14 cellular contexts compared by ENCODE assay signal in the genomic region with DNA sequence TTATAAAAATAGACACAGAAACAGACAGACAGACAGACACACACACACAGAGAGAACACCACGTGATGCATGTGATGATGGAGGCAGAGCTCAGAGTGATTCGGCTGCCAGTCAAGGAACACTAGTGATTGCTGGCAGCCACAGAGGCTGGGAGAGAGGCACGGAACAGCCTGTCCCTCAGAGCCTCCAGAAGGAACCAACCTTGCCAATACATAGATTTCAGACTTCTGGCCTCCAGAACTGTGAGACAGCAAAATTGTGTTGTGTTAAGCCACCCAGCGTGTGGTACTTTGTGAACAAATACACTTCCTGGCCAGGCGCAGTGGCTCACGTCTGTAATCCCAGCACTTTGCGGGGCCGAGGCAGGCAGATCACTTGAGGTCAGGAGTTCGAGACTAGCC. TPM values are rescaled to one million over a fixed set of nuclear protein-coding genes. Genes with fewer than 3 reads are reported as not detected.
DNase-seq lines count a peak whose midpoint lies in the region; ATAC-seq, FAIRE-seq and TF ChIP-seq lines count a peak whose summit lies in the region.
"Had no signal": no experiment of that assay in that cellular context is flagged by ENCODE, and none has a peak within 500 bp of the region (broad histone marks: within the 10 kb centered on the region; RNA-seq: fewer than 3 reads in every experiment).

No MANE protein-coding gene starts in this region.

- H3K9me3 ChIP-seq in fibroblast of lung (ENCODE audit: control insufficient read depth, insufficient read depth, low read depth, low read length) (no peaks in the 10 kb centered on the region), mucosa of descending colon (no peaks in the 10 kb centered on the region), transverse colon (no peaks in the 10 kb centered on the region), lower lobe of right lung (no peaks in the 10 kb centered on the region)

- intact Hi-C loops in mucosa of descending colon (cut with DNase I, micrococcal nuclease): no loop called here
- intact Hi-C loops in transverse colon (cut with DNase I; ENCODE audit: low total_unique reads): no loop called here
- intact Hi-C loops in lower lobe of right lung (cut with DNase I): no loop called here

- H3K36me3 ChIP-seq in fibroblast of lung (ENCODE audit: control insufficient read depth, insufficient read depth, low read length) (no peaks in the 10 kb centered on the region), mucosa of descending colon (ENCODE audit: low read depth) (no peaks in the 10 kb centered on the region), transverse colon (no peaks in the 10 kb centered on the region), lower lobe of right lung (no peaks in the 10 kb centered on the region)

- ATAC-seq in mucosa of descending colon (peak; percentile 16), HG03442 (IDR thresholded peaks at IDR 0.05; ENCODE audit: unreplicated experiment) (no peak), lower lobe of right lung (no peak)
- ATAC-seq: activated CD8-positive, alpha-beta memory T cell treated with anti-CD3 and anti-CD28 coated beads, Interleukin-2, amount 10 ng/mL, durations not matched to agents 7 days and 5 days had no signal

- no peaks in the 10 kb centered on the region for H4K20me1 ChIP-seq in fibroblast of lung (ENCODE audit: control insufficient read depth, extremely low read depth, insufficient read depth, low read length)

- TF ChIP-seq CTCF in fibroblast of lung (conservative IDR thresholded peaks at IDR 0.05 in 1 of 2, IDR thresholded peaks at IDR 0.05 in 1 of 2; ENCODE audit: low read depth in 1 of 2, low read length in 2 of 2): no peak
- TF ChIP-seq CTCF in mucosa of descending colon (IDR thresholded peaks at IDR 0.05): no peak
- TF ChIP-seq CTCF in transverse colon (IDR thresholded peaks at IDR 0.05): no peak
- TF ChIP-seq CTCF in lower lobe of right lung (IDR thresholded peaks at IDR 0.05): no peak

- peak overlapping the region; percentile 48 for H2AFZ ChIP-seq in fibroblast of lung (ENCODE audit: low read length)

- no peak overlapping the region for H3K4me2 ChIP-seq in fibroblast of lung (ENCODE audit: extremely low read depth, insufficient read depth, low read length)

- no peaks in the 10 kb centered on the region for H3K27me3 ChIP-seq in fibroblast of lung (ENCODE audit: control insufficient read depth, insufficient read depth, low read length)
- no peaks in the 10 kb centered on the region for H3K27me3 ChIP-seq in transverse colon
- H3K27me3 ChIP-seq in lower lobe of right lung (ENCODE audit: low read depth): no peaks in the 10 kb centered on the region

- no peaks in the 10 kb centered on the region for H3K79me2 ChIP-seq in fibroblast of lung (ENCODE audit: control insufficient read depth, insufficient read depth, low read length)

- H3K4me3 ChIP-seq in fibroblast of lung (replicated peaks in 1 of 4; ENCODE audit: control extremely low read depth in 1 of 4, insufficient read depth in 1 of 4, low read depth in 3 of 4, low read length in 4 of 4) (no peak overlapping the region), mucosa of descending colon (no peak overlapping the region), transverse colon (no peak overlapping the region), lower lobe of right lung (no peak overlapping the region)

- peak; percentile 31 for DNase-seq in RCC 7860 (ENCODE audit: low spot score)
- DNase-seq in fibroblast of lung (ENCODE audit: low read depth in 2 of 2): no peak
- no peak for DNase-seq in mucosa of descending colon
- no peak for DNase-seq in transverse colon
- DNase-seq in iPS-NIHi7 (ENCODE audit: extremely low spot score): no peak
- no peak for DNase-seq in EL
- no peak for DNase-seq in lower lobe of right lung
- DNase-seq: activated CD8-positive, alpha-beta memory T cell treated with anti-CD3 and anti-CD28 coated beads, Interleukin-2, amount 10 ng/mL, durations not matched to agents 7 days and 5 days; CD4-positive, alpha-beta T cell; GF-D8; SHP77 treated with DMSO at 0.1 percent for 48 hours; stimulated activated CD4-positive, alpha-beta T cell treated with anti-CD3 and anti-CD28 coated beads, Interleukin-4, amount 100 ng/mL, for 4 hours; stimulated activated naive CD4-positive, alpha-beta T cell treated with Interleukin-2 at 50 U/mL for 16 hours had no signal

- no peak for FAIRE-seq in RCC 7860 (lab: Jason Lieb, UNC)

- no peak for TF ChIP-seq POLR2A in transverse colon (IDR thresholded peaks at IDR 0.05)

- H3K27ac ChIP-seq in fibroblast of lung (ENCODE audit: insufficient read depth, low read length): no peak overlapping the region
- H3K27ac ChIP-seq in transverse colon: no peak overlapping the region
- H3K27ac ChIP-seq in lower lobe of right lung: no peak overlapping the region

- WGBS in transverse colon (ENCODE audit: low coverage in 1 of 2), 2 donors: 88% methylated on average over 9 of the region's 9 CpGs; no CpG with 5 or more reads in 1 of the 2 donors

- H3K9ac ChIP-seq in fibroblast of lung (ENCODE audit: insufficient read depth, low read length): no peak overlapping the region

- in situ Hi-C loops in transverse colon (cut with MboI; ENCODE audit: low pct_ligation_motif_present in 1 of 4, low pct_unique_long_range_greater_than_20kb in 1 of 4, low sequenced_read_pairs in 3 of 4): no loop called here

- peak; percentile 20 for TF ChIP-seq EP300 in transverse colon (IDR thresholded peaks at IDR 0.05; ENCODE audit: low read depth)

- H3K4me1 ChIP-seq in fibroblast of lung (ENCODE audit: control insufficient read depth, extremely low read depth, insufficient read depth, low read length) (peaks cover 4% of the 10 kb centered on the region), mucosa of descending colon (ENCODE audit: low read depth) (no peaks in the 10 kb centered on the region), transverse colon (peaks cover 0 to 9% (median 4%) of the 10 kb centered on the region in 4 donors), lower lobe of right lung (peaks cover 9% of the 10 kb centered on the region)

RNA-seq across cellular contexts. Expression of gene PARD6B, which starts 9.5 kb away (rescaled TPM):
- total RNA-seq in fibroblast of lung (0.83 and 1.0 TPM in 2 replicates), mucosa of descending colon (10 to 100 TPM; 16.8 to 35.1 (median 29.2) TPM), transverse colon (10 to 100 TPM in 3 of 4 donors, 1 to 10 TPM in 1; 1.2 to 34.8 (median 17.2) TPM), lower lobe of right lung (32.5 TPM)
- 0.23 and 0.30 TPM in 2 replicates for polyA plus RNA-seq in fibroblast of lung
- 0.12 and 0.17 TPM in 2 replicates for polyA plus RNA-seq in fibroblast of lung (2012)
- 0.07 TPM in 1 of 2 replicates, not detected in the other for polyA minus RNA-seq in fibroblast of lung (ENCODE audit: low replicate concordance)

RNA-seq across cellular contexts. Expression of gene RIPOR3, which starts 30.5 kb away (rescaled TPM):
- total RNA-seq in fibroblast of lung (4.1 and 4.9 TPM in 2 replicates), mucosa of descending colon (10 to 100 TPM in 1 of 3 donors, 1 to 10 TPM in 2; 2.2 to 13.4 (median 5.8) TPM), transverse colon (10 to 100 TPM in 1 of 4 donors, 1 to 10 TPM in 3; 4.6 to 15.7 (median 8.7) TPM), lower lobe of right lung (11.0 TPM)
- 1.1 and 2.0 TPM in 2 replicates for polyA plus RNA-seq in fibroblast of lung
- polyA plus RNA-seq in fibroblast of lung (2012): 1.0 and 1.7 TPM in 2 replicates
- polyA minus RNA-seq in fibroblast of lung (ENCODE audit: low replicate concordance): 1.3 and 3.6 TPM in 2 replicates
- total RNA-seq: activated CD8-positive, alpha-beta memory T cell treated with anti-CD3 and anti-CD28 coated beads, Interleukin-2, amount 10 ng/mL, durations not matched to agents 7 days and 5 days; CD4-positive, alpha-beta T cell had no signal
